13 cellular contexts compared by ENCODE assay signal in genomic region chr7:135650831-135651573, GRCh38. TPM values are rescaled to one million over a fixed set of nuclear protein-coding genes. Genes with fewer than 3 reads are reported as not detected.
DNase-seq lines count a peak whose midpoint lies in the region; ATAC-seq and TF ChIP-seq lines count a peak whose summit lies in the region.
"Had no signal": no experiment of that assay in that cellular context is flagged by ENCODE, and none has a peak within 500 bp of the region (broad histone marks: within the 10 kb centered on the region; RNA-seq: fewer than 3 reads in every experiment).

No MANE protein-coding gene starts in this region.

- H3K36me3 ChIP-seq in BE2C, result peaks cover 28% of the 10 kb centered on the region
- H3K36me3 ChIP-seq in ectodermal cell (ENCODE audit: control insufficient read depth, insufficient read depth, low read length), result peaks cover 13% of the 10 kb centered on the region

- no peak for ATAC-seq in foreskin keratinocyte
- no peak for ATAC-seq in activated CD4-positive, CD25-positive, alpha-beta regulatory T cell treated with anti-CD3 and anti-CD28 coated beads, Interleukin-2, amount 50 U/mL, for 24 hours

- no peaks in the 10 kb centered on the region for H3K9me3 ChIP-seq in BE2C
- no peaks in the 10 kb centered on the region for H3K9me3 ChIP-seq in ectodermal cell (ENCODE audit: control insufficient read depth, low read length)
- H3K9me3 ChIP-seq: Caco-2 had no signal

- H3K4me3 ChIP-seq in BE2C (ENCODE audit: low read depth, low read length), result no peak overlapping the region
- H3K4me3 ChIP-seq in ectodermal cell (ENCODE audit: insufficient read depth, low read depth, low read length), result no peak overlapping the region
- H3K4me3 ChIP-seq: coronary artery had no signal

- TF ChIP-seq CTCF in BE2C (IDR thresholded peaks at IDR 0.05; ENCODE audit: low read depth, low read length) (no peak), foreskin keratinocyte (conservative IDR thresholded peaks at IDR 0.05) (no peak)

- H3K27me3 ChIP-seq in BE2C, result no peaks in the 10 kb centered on the region
- no peaks in the 10 kb centered on the region for H3K27me3 ChIP-seq in ectodermal cell (ENCODE audit: control insufficient read depth, insufficient read depth, low read length, poor library complexity, severe bottlenecking)
- no peaks in the 10 kb centered on the region for H3K27me3 ChIP-seq in foreskin keratinocyte

- DNase-seq in BE2C (peak; percentile 17), MV-4-11 (lab: John Stamatoyannopoulos, UW) (peak; percentile 35), middle frontal gyrus (ENCODE audit: extremely low spot score, low spot score) (peak; percentile 18), T-helper 1 cell (no peak), foreskin keratinocyte (no peak), DMS79 (lab: John Stamatoyannopoulos, UW) (no peak)
- DNase-seq: Caco-2, NCI-H2107, retina had no signal

- H3K27ac ChIP-seq in ectodermal cell (ENCODE audit: insufficient read depth, low read depth, low read length, poor library complexity, severe bottlenecking) (peak overlapping the region; percentile 36), foreskin keratinocyte (no peak overlapping the region)
- H3K27ac ChIP-seq: HL-60 had no signal

- H3K4me1 ChIP-seq in BE2C (no peaks in the 10 kb centered on the region), ectodermal cell (ENCODE audit: control insufficient read depth, insufficient read depth, low read length) (peaks cover 7% of the 10 kb centered on the region), foreskin keratinocyte (no peaks in the 10 kb centered on the region)
- H3K4me1 ChIP-seq: Caco-2 had no signal

- WGBS in ectodermal cell, 2 experiments, result 93 to 96% methylated on average over 15 of the region's 15 CpGs

RNA-seq across cellular contexts. Expression of gene STMP1, which starts 11.3 kb away (rescaled TPM):
- 63.2 TPM for polyA plus RNA-seq in BE2C (2012; ENCODE audit: insufficient read depth, insufficient read length, low read depth)
- polyA plus RNA-seq in ectodermal cell (2013, experiment 1 of 4), result 69.4 TPM
- polyA plus RNA-seq in ectodermal cell (2013, experiment 2 of 4), result 72.5 TPM
- 55.8 TPM for polyA plus RNA-seq in ectodermal cell (2013, experiment 3 of 4)
- polyA plus RNA-seq in ectodermal cell (2013, experiment 4 of 4), result 60.2 TPM
- 23.8 and 29.1 TPM in 2 replicates for total RNA-seq in foreskin keratinocyte
- polyA plus RNA-seq in foreskin keratinocyte, result 37.1 and 42.5 TPM in 2 replicates

Comparison
In these comparisons a context has a peak if more than half of its experiments do, and no peak if none do; other contexts are left out.
1. DNase-seq: peak in BE2C (single experiment), MV-4-11 (single experiment) and middle frontal gyrus (single experiment); none in T-helper 1 cell (0 of 5), foreskin keratinocyte (0 of 2) and DMS79 (single experiment).